Comparison of ENCODE assay signal across 1 cellular context in the genomic region with DNA sequence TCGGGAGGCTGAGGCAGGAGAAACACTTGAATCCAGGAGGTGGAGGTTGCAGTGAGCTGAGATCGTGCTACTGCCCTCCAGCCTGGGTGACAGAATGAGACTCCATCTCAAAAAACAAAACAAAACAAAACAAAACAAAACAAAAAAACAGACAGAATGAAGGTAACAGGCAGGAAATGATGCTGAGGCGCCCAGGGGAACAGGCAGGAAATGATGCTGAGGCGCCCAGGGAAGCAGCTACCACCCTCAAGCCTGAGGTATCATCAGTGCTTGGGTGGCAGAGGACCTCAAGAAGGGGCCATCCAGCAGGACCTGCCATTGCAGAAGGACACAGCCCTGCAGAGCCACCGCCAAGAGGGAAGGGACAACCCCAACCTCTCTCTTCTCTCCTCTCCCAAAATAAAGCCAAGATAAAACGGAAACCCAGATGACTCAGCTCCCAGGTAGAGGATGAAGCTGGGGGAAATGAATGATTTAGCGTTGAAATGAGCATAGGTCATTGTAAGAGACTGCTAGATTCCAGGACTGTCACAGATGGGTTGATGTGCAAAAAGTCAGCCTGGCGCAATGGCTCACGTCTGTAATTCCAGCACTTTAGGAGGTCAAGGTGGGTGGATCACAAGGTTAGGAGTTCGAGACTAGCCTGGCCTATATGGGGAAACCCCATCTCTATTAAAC.
A peak's percentile ranks its signal among the peaks of the same experiment; 100 is the strongest.
TF ChIP-seq lines count a peak whose summit lies in the region.

No MANE protein-coding gene starts in this region.

TF ChIP-seq in HepG2, 621 proteins besides CTCF, POLR2A, EP300 and RAD21:
- TF ChIP-seq ZFP36L1 (CRISPR knock-in tag; IDR thresholded peaks at IDR 0.05) (no peak), KDM5B (CRISPR knock-in tag; IDR thresholded peaks at IDR 0.05; ENCODE audit: borderline replicate concordance) (0 out of 2 replicates have a peak, but pooled peaks have one; percentile 11), GABPA (IDR thresholded peaks at IDR 0.05; ENCODE audit: low read depth, low read length) (no peak), GABPA (CRISPR knock-in tag; IDR thresholded peaks at IDR 0.05; ENCODE audit: low read depth) (no peak), ONECUT2 (CRISPR knock-in tag; IDR thresholded peaks at IDR 0.05) (no peak), TMF1 (CRISPR knock-in tag; IDR thresholded peaks at IDR 0.05; ENCODE audit: low read depth) (0 out of 2 replicates have a peak, but pooled peaks have one; percentile 23), ZMAT3 (CRISPR knock-in tag; conservative IDR thresholded peaks at IDR 0.05) (no peak), GTF3A (CRISPR knock-in tag; conservative IDR thresholded peaks at IDR 0.05) (no peak), ZNF660 (CRISPR knock-in tag; IDR thresholded peaks at IDR 0.05; ENCODE audit: borderline replicate concordance, low read depth) (no peak), PTBP1 (IDR thresholded peaks at IDR 0.05; ENCODE audit: low read depth, low read length, poor library complexity, severe bottlenecking) (no peak), RBFOX2 (IDR thresholded peaks at IDR 0.05; ENCODE audit: low read depth, low read length) (no peak), TOPORS (CRISPR knock-in tag; IDR thresholded peaks at IDR 0.05) (no peak), NR3C1 (CRISPR knock-in tag; IDR thresholded peaks at IDR 0.05) (no peak), GFI1 (CRISPR knock-in tag; IDR thresholded peaks at IDR 0.05; ENCODE audit: borderline replicate concordance) (no peak), IRX3 (CRISPR knock-in tag; IDR thresholded peaks at IDR 0.05; ENCODE audit: borderline replicate concordance, low read depth) (no peak), ZBTB7A (CRISPR knock-in tag; IDR thresholded peaks at IDR 0.05) (0 out of 2 replicates have a peak, but pooled peaks have one; percentile 23), NRL (CRISPR knock-in tag; IDR thresholded peaks at IDR 0.05; ENCODE audit: borderline replicate concordance) (no peak), ZNF556 (CRISPR knock-in tag; IDR thresholded peaks at IDR 0.05; ENCODE audit: borderline replicate concordance) (no peak), SMAD1 (CRISPR knock-in tag; IDR thresholded peaks at IDR 0.05; ENCODE audit: borderline replicate concordance, low read depth) (0 out of 2 replicates have a peak, but pooled peaks have one; percentile 42), ZEB1 (IDR thresholded peaks at IDR 0.05; ENCODE audit: insufficient replicate concordance, low read depth) (no peak), HIVEP1 (CRISPR knock-in tag; IDR thresholded peaks at IDR 0.05) (peak; percentile 31; the same call in 1 of the 2 replicates), POLR2AphosphoS2 (IDR thresholded peaks at IDR 0.05; ENCODE audit: low read depth, low read length) (no peak), MAFK (conservative IDR thresholded peaks at IDR 0.05 in 1 of 2, IDR thresholded peaks at IDR 0.05 in 1 of 2; ENCODE audit: low read length in 2 of 2) (no peak)
- TF ChIP-seq, protein P1, sequence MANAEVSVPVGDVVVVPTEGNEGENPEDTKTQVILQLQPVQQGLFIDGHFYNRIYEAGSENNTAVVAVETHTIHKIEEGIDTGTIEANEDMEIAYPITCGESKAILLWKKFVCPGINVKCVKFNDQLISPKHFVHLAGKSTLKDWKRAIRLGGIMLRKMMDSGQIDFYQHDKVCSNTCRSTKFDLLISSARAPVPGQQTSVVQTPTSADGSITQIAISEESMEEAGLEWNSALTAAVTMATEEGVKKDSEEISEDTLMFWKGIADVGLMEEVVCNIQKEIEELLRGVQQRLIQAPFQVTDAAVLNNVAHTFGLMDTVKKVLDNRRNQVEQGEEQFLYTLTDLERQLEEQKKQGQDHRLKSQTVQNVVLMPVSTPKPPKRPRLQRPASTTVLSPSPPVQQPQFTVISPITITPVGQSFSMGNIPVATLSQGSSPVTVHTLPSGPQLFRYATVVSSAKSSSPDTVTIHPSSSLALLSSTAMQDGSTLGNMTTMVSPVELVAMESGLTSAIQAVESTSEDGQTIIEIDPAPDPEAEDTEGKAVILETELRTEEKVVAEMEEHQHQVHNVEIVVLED (CRISPR knock-in tag; IDR thresholded peaks at IDR 0.05; ENCODE audit: borderline replicate concordance), result 0 out of 2 replicates have a peak, but pooled peaks have one; percentile 18
- TF ChIP-seq, protein P2, sequence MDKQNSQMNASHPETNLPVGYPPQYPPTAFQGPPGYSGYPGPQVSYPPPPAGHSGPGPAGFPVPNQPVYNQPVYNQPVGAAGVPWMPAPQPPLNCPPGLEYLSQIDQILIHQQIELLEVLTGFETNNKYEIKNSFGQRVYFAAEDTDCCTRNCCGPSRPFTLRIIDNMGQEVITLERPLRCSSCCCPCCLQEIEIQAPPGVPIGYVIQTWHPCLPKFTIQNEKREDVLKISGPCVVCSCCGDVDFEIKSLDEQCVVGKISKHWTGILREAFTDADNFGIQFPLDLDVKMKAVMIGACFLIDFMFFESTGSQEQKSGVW (CRISPR knock-in tag; IDR thresholded peaks at IDR 0.05; ENCODE audit: borderline replicate concordance), result no peak
- TF ChIP-seq, protein P3, sequence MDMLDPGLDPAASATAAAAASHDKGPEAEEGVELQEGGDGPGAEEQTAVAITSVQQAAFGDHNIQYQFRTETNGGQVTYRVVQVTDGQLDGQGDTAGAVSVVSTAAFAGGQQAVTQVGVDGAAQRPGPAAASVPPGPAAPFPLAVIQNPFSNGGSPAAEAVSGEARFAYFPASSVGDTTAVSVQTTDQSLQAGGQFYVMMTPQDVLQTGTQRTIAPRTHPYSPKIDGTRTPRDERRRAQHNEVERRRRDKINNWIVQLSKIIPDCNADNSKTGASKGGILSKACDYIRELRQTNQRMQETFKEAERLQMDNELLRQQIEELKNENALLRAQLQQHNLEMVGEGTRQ (IDR thresholded peaks at IDR 0.05; ENCODE audit: low read depth, low read length), result no peak
- TF ChIP-seq, protein P3 (CRISPR knock-in tag; IDR thresholded peaks at IDR 0.05; ENCODE audit: borderline replicate concordance), result no peak
- TF ChIP-seq, protein P4, sequence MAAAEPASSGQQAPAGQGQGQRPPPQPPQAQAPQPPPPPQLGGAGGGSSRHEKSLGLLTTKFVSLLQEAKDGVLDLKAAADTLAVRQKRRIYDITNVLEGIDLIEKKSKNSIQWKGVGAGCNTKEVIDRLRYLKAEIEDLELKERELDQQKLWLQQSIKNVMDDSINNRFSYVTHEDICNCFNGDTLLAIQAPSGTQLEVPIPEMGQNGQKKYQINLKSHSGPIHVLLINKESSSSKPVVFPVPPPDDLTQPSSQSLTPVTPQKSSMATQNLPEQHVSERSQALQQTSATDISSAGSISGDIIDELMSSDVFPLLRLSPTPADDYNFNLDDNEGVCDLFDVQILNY (CRISPR knock-in tag; conservative IDR thresholded peaks at IDR 0.05), result no peak
